ENCODE assay signal across 17 cellular contexts in the genomic region with DNA sequence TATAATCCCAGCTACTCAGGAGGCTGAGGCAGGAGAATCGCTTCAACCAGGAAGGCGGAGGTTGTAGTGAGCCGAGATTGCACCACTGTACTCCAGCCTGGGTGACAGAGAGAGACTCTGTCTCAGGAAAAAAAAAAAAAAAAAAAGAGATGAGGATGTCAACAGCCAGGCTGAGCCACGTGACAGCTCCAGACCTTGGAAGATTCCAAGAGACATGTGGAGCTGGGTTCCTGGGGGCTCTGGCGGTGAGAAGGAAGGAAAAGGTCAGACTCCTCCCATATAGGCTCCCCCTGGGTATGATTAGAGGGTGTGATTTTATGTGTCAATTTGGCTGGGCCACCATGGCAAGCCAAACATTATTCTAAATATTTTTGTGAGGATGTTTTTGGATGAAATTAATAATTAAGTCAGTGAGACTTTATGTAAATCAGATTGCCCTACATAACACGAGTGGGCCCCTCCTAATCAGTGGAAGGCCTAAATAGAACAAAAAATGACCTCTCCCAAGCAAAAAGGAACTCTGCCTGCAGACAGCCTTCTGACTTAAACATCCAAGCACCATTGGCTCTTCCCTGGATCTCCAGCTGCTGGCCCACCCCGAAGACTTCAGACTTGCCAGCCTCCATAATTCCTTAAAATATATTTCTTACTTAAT.
A peak's percentile ranks its signal among the peaks of the same experiment; 100 is the strongest.
DNase-seq lines count a peak whose midpoint lies in the region; ATAC-seq and TF ChIP-seq lines count a peak whose summit lies in the region.
"Had no signal": no experiment of that assay in that cellular context is flagged by ENCODE, and none has a peak within 500 bp of the region (broad histone marks: within the 10 kb centered on the region; RNA-seq: fewer than 3 reads in every experiment).

No MANE protein-coding gene starts in this region.

- H3K36me3 ChIP-seq in esophagus muscularis mucosa, result no peaks in the 10 kb centered on the region

- intact Hi-C loops in esophagus muscularis mucosa (cut with DNase I), result no loop called here

- ATAC-seq in HG03135 (IDR thresholded peaks at IDR 0.05; ENCODE audit: unreplicated experiment), result no peak
- no peak for ATAC-seq in HG02571 (IDR thresholded peaks at IDR 0.05; ENCODE audit: unreplicated experiment)
- ATAC-seq: A549 had no signal

- TF ChIP-seq CTCF in nephron progenitor cell (IDR thresholded peaks at IDR 0.05), result no peak
- no peak for TF ChIP-seq CTCF in esophagus muscularis mucosa (IDR thresholded peaks at IDR 0.05)

- H3K27me3 Mint-ChIP-seq in nephron progenitor cell (ENCODE audit: low read depth, poor library complexity), result peaks cover 4% of the 10 kb centered on the region

- H3K27me3 ChIP-seq in esophagus muscularis mucosa, result no peaks in the 10 kb centered on the region

- H3K9me3 Mint-ChIP-seq in nephron progenitor cell, result peaks cover under 1% of the 10 kb centered on the region
- H3K9me3 Mint-ChIP-seq: CD4-positive, alpha-beta T cell; H9 had no signal

- H3K4me1 ChIP-seq in esophagus muscularis mucosa, result no peaks in the 10 kb centered on the region
- H3K4me1 ChIP-seq: A549 had no signal

- H3K27ac Mint-ChIP-seq in nephron progenitor cell, result peak overlapping the region; percentile 69
- H3K27ac Mint-ChIP-seq: CD4-positive, alpha-beta T cell; H9 had no signal

- H3K4me3 ChIP-seq in esophagus muscularis mucosa, result no peak overlapping the region
- H3K4me3 ChIP-seq: A549 had no signal

- WGBS in esophagus muscularis mucosa, result 80% methylated on average over 7 of the region's 7 CpGs

- no peak for TF ChIP-seq POLR2A in esophagus muscularis mucosa (IDR thresholded peaks at IDR 0.05; ENCODE audit: low read depth)

- no peak overlapping the region for H3K27ac ChIP-seq in esophagus muscularis mucosa (replicated peaks in 1 of 4)
- H3K27ac ChIP-seq: 22Rv1, A549, C4-2B, KMS-11 had no signal

- DNase-seq in NCI-H2227 (lab: John Stamatoyannopoulos, UW; ENCODE audit: unreplicated experiment), result peak; percentile 14
- no peak for DNase-seq in NCI-H2227 treated with DMSO at 0.1 percent for 48 hours (lab: John Stamatoyannopoulos, UW)
- peak; percentile 30 for DNase-seq in HuH-7 (ENCODE audit: low spot score)
- DNase-seq in nephron progenitor cell, result no peak
- no peak for DNase-seq in esophagus muscularis mucosa (ENCODE audit: extremely low spot score)
- DNase-seq: AML-193; CD4-positive, alpha-beta T cell; DMS153; DMS79 treated with DMSO at 0.1 percent for 48 hours; GF-D8; H9 had no signal

- no peaks in the 10 kb centered on the region for H3K36me3 Mint-ChIP-seq in nephron progenitor cell (ENCODE audit: low read depth)

- peaks cover 32% of the 10 kb centered on the region for H3K4me1 Mint-ChIP-seq in nephron progenitor cell

- TF ChIP-seq EP300 in esophagus muscularis mucosa (IDR thresholded peaks at IDR 0.05), result no peak

- no peak overlapping the region for H3K4me3 Mint-ChIP-seq in nephron progenitor cell
- H3K4me3 Mint-ChIP-seq: CD4-positive, alpha-beta T cell; H9 had no signal

- H3K9me3 ChIP-seq in esophagus muscularis mucosa, result peaks cover 0 to 7% (median 3%) of the 10 kb centered on the region in 4 donors
- H3K9me3 ChIP-seq: A549 had no signal

Comparison
In these comparisons a context has a peak if more than half of its experiments do, and no peak if none do; other contexts are left out.
1. DNase-seq: peak in NCI-H2227 (single experiment) and HuH-7 (single experiment); none in NCI-H2227 treated with DMSO at 0.1 percent for 48 hours (single experiment), nephron progenitor cell (single experiment) and esophagus muscularis mucosa (single experiment).